In genomic region chr11:65653229-65654225, GRCh38 we compare ENCODE assay signal across 8 cellular contexts. TPM values are rescaled to one million over a fixed set of nuclear protein-coding genes. Genes with fewer than 3 reads are reported as not detected.
DNase-seq lines count a peak whose midpoint lies in the region; ATAC-seq, FAIRE-seq and TF ChIP-seq lines count a peak whose summit lies in the region.

No MANE protein-coding gene starts in this region.

- 72% methylated on average over 12 of the region's 12 CpGs for WGBS in HUES64
- 45% methylated on average over 12 of the region's 12 CpGs for whole genome bisulfite sequencing in K562 (ENCODE audit: insufficient coverage, low coverage, missing lambda C conversion rate)
- 30 to 60% methylated on average over 2 to 12 of the region's 12 CpGs for WGBS in transverse colon (ENCODE audit: low coverage in 1 of 2), 2 donors

- H3K4me2 ChIP-seq in K562 (ENCODE audit: insufficient read depth, low read length): peak overlapping the region; percentile 83

- POLR2A ChIA-PET in K562 (lab: Yijun Ruan, JAX): interaction anchor here (0.6 to 5.0 kb wide), 22 partner anchors 9 to 1137 kb away, joined by 3 to 56 read pairs (median 3); partner anchors contain the start of genes NEAT1, RELA, SIPA1 and ZNRD2

- no peak for TF ChIP-seq EP300 in K562 (IDR thresholded peaks at IDR 0.05; ENCODE audit: low read length)
- no peak for TF ChIP-seq EP300 in transverse colon (IDR thresholded peaks at IDR 0.05; ENCODE audit: low read depth)

- H2AFZ ChIP-seq in K562 (ENCODE audit: low read depth, low read length): peak overlapping the region; percentile 94

- H3K79me2 ChIP-seq in K562 (ENCODE audit: control insufficient read depth, insufficient read depth, low read length): no peaks in the 10 kb centered on the region

- no peaks in the 10 kb centered on the region for H3K9me1 ChIP-seq in K562 (ENCODE audit: control insufficient read depth, insufficient read depth, low read length)

- TF ChIP-seq CTCF in K562 (IDR thresholded peaks at IDR 0.05 in 2 of 3, conservative IDR thresholded peaks at IDR 0.05 in 1 of 3; ENCODE audit: insufficient read depth in 2 of 3, low read depth in 1 of 3, low read length in 3 of 3) (no peak), transverse colon (IDR thresholded peaks at IDR 0.05) (no peak)

- peak overlapping the region; percentile 68 for H3K4me3 ChIP-seq in HUES64 (ENCODE audit: low read length)
- H3K4me3 ChIP-seq in K562: peak overlapping the region; percentile 46
- peak overlapping the region in 3 of 4 donors; percentile 35 to 58 (median 41) for H3K4me3 ChIP-seq in transverse colon

- H3K27me3 ChIP-seq in HUES64 (ENCODE audit: insufficient read depth, low read length) (no peaks in the 10 kb centered on the region), K562 (ENCODE audit: control insufficient read depth in 2 of 2, insufficient read depth in 2 of 2, low read length in 2 of 2) (no peaks in the 10 kb centered on the region), transverse colon (no peaks in the 10 kb centered on the region)

- TSS peak; percentile 46 for BruUV-seq in K562 (replicated peaks; lab: Mats Ljungman, UMichigan)

- CTCF ChIA-PET in K562 (lab: Yijun Ruan, JAX; ENCODE audit: low intra/inter-chr PET ratio): no interaction called here

- no peak for FAIRE-seq in K562 (lab: Jason Lieb, UNC)

- intact Hi-C loops in K562 (cut with micrococcal nuclease) (loop anchor here (2.0 kb wide), 1 partner anchor 15 kb away; the partner anchor contains the start of gene SIPA1), transverse colon (cut with DNase I; ENCODE audit: low total_unique reads) (no loop called here)

- H3K9ac ChIP-seq in HUES64 (ENCODE audit: low read depth, low read length) (peak overlapping the region; percentile 90), K562 (ENCODE audit: insufficient read depth in 1 of 2, low read depth in 2 of 2, low read length in 2 of 2) (peak overlapping the region; percentile 74 to 95; a peak in 3 of 4 replicates)

- H4K20me1 ChIP-seq in K562 (replicated peaks; ENCODE audit: control insufficient read depth, insufficient read depth, low read length): 0 out of 2 replicates have a peak, but pooled peaks cover 8% of the 10 kb centered on the region

- H3K36me3 ChIP-seq in HUES64 (ENCODE audit: insufficient read depth, low read length) (peaks cover 50% of the 10 kb centered on the region), K562 (ENCODE audit: control insufficient read depth, insufficient read depth, low read length) (peaks cover 82% of the 10 kb centered on the region; the same call in 2 of the 3 replicates), transverse colon (peaks cover 0 to 34% (median 14%) of the 10 kb centered on the region in 4 donors)

- no peak for TF ChIP-seq RAD21 in K562 (CRISPR knock-in tag; conservative IDR thresholded peaks at IDR 0.05 in 1 of 2, IDR thresholded peaks at IDR 0.05 in 1 of 2)

- peak overlapping the region; percentile 99 for H3K27ac ChIP-seq in HUES64 (ENCODE audit: low read depth, low read length)
- H3K27ac ChIP-seq in K562 (ENCODE audit: extremely low read depth, low read depth, low read length): peak overlapping the region; percentile 92
- peak overlapping the region; percentile 91 to 99 (median 96) for H3K27ac ChIP-seq in transverse colon

- in situ Hi-C loops in K562 (cut with MboI): no loop called here
- in situ Hi-C loops in transverse colon (cut with MboI; ENCODE audit: low pct_ligation_motif_present in 1 of 4, low pct_unique_long_range_greater_than_20kb in 1 of 4, low sequenced_read_pairs in 3 of 4): no loop called here

- peaks cover 12% of the 10 kb centered on the region; the same call in 1 of the 2 replicates for H3K4me1 ChIP-seq in HUES64 (ENCODE audit: insufficient read depth, low read length)
- H3K4me1 ChIP-seq in K562 (replicated peaks in 1 of 2; ENCODE audit: control insufficient read depth in 2 of 2, insufficient read depth in 2 of 2, low read length in 2 of 2): peaks cover 29 to 55% of the 10 kb centered on the region in 2 experiments
- peaks cover 25 to 43% (median 32%) of the 10 kb centered on the region in 4 donors for H3K4me1 ChIP-seq in transverse colon

- peak; percentile 6; the same call in 2 of the 3 replicates for ATAC-seq in K562
- no peak for ATAC-seq in GM21515 (IDR thresholded peaks at IDR 0.05; ENCODE audit: unreplicated experiment)
- ATAC-seq in GM19324 (IDR thresholded peaks at IDR 0.05; ENCODE audit: low FRiP score, unreplicated experiment): no peak
- ATAC-seq in HG02885 (IDR thresholded peaks at IDR 0.05; ENCODE audit: poor library complexity, unreplicated experiment): no peak

- TF ChIP-seq POLR2A in K562 (conservative IDR thresholded peaks at IDR 0.05) (peak; percentile 68), transverse colon (IDR thresholded peaks at IDR 0.05) (peak; percentile 7)

- H3K9me3 ChIP-seq in HUES64 (ENCODE audit: insufficient read depth, low read depth, low read length) (no peaks in the 10 kb centered on the region), K562 (replicated peaks; ENCODE audit: control insufficient read depth, insufficient read depth, low read depth, low read length) (no peaks in the 10 kb centered on the region), transverse colon (no peaks in the 10 kb centered on the region)

- peak; percentile 15 for DNase-seq in D341Med (ENCODE audit: low spot score)
- DNase-seq in K562 (ENCODE audit: extremely low read depth in 1 of 4, low spot score in 3 of 4): no peak
- DNase-seq in medulla oblongata (ENCODE audit: extremely low spot score): peak; percentile 64
- DNase-seq in transverse colon: peak; percentile 69

RNA-seq across cellular contexts. Expression of gene RELA, which starts 9.2 kb away (rescaled TPM):
- polyA plus RNA-seq in HUES64 (2013, experiment 1 of 2): 21.3 TPM
- polyA plus RNA-seq in HUES64 (2013, experiment 2 of 2): 27.1 TPM
- total RNA-seq in K562 (2011; cell fraction: chromatin; rRNA removed; ENCODE audit: low replicate concordance): 79.5 and 201 TPM in 2 replicates
- total RNA-seq in K562 (2011; cell fraction: nucleolus; rRNA removed): 107 and 114 TPM in 2 replicates
- 101 and 117 TPM in 2 replicates for total RNA-seq in K562 (2011; cell fraction: nucleoplasm; rRNA removed)
- total RNA-seq in K562 (2014; rRNA removed) (33.4 and 37.6 TPM in 2 replicates), K562 (2014; rRNA removed; fragmentation: Illumina TruSeq; extraction: Trizol) (13.6 and 14.2 TPM in 2 replicates), K562 (2015; rRNA removed; fragmentation: Illumina TruSeq; extraction: Trizol) (20.6 and 21.0 TPM in 2 replicates), K562 (2021) (52.2 and 62.0 TPM in 2 replicates), transverse colon (10 to 100 TPM; 45.8 to 95.8 (median 58.4) TPM)
- polyA plus RNA-seq in K562 (2011; rRNA removed) (17.0 and 30.8 TPM in 2 replicates), K562 (2014; fragmentation: Illumina TruSeq; extraction: Trizol) (46.8 and 67.4 TPM in 2 replicates), K562 (2014; fragmentation: Nextera tagmentation; extraction: Ambion mirVana) (1 to 10 TPM; 6.0 to 6.4 TPM), K562 (2014; rRNA removed) (30.1 and 31.1 TPM in 2 replicates)
- 15.4 and 23.1 TPM in 2 replicates for polyA plus RNA-seq in K562 (2011; cell fraction: cytosol; rRNA removed)
- polyA plus RNA-seq in K562 (2011; cell fraction: nucleus; rRNA removed): 129 and 168 TPM in 2 replicates
- 45.8 and 53.1 TPM in 2 replicates for polyA plus RNA-seq in K562 (2012)
- 24.3 and 24.4 TPM in 2 replicates for polyA minus RNA-seq in K562 (2011; rRNA and poly(A)+ RNA removed)
- 25.8 and 34.8 TPM in 2 replicates for polyA minus RNA-seq in K562 (2011; cell fraction: cytosol; rRNA and poly(A)+ RNA removed)
- 58.0 and 73.5 TPM in 2 replicates for polyA minus RNA-seq in K562 (2011; cell fraction: nucleus; rRNA and poly(A)+ RNA removed)

RNA-seq across cellular contexts. Expression of gene SIPA1, which starts 15.6 kb away (rescaled TPM):
- 15.8 TPM for polyA plus RNA-seq in HUES64 (2013, experiment 1 of 2)
- 21.8 TPM for polyA plus RNA-seq in HUES64 (2013, experiment 2 of 2)
- total RNA-seq in K562 (2011; cell fraction: chromatin; rRNA removed; ENCODE audit: low replicate concordance): 26.8 and 126 TPM in 2 replicates
- total RNA-seq in K562 (2011; cell fraction: nucleolus; rRNA removed): 79.4 and 96.4 TPM in 2 replicates
- total RNA-seq in K562 (2011; cell fraction: nucleoplasm; rRNA removed): 35.7 and 43.0 TPM in 2 replicates
- total RNA-seq in K562 (2014; rRNA removed) (45.7 and 56.0 TPM in 2 replicates), K562 (2014; rRNA removed; fragmentation: Illumina TruSeq; extraction: Trizol) (12.4 and 14.2 TPM in 2 replicates), K562 (2015; rRNA removed; fragmentation: Illumina TruSeq; extraction: Trizol) (28.3 and 29.2 TPM in 2 replicates), K562 (2021) (83.1 and 85.8 TPM in 2 replicates), transverse colon (100 to 1,000 TPM in 1 of 4 donors, 10 to 100 TPM in 3; 22.4 to 174 (median 30.9) TPM)
- polyA plus RNA-seq in K562 (2011; rRNA removed) (16.8 and 31.3 TPM in 2 replicates), K562 (2014; fragmentation: Illumina TruSeq; extraction: Trizol) (15.5 and 30.0 TPM in 2 replicates), K562 (2014; fragmentation: Nextera tagmentation; extraction: Ambion mirVana) (1 to 10 TPM in 1 of 2 experiments, under 1 TPM in 1; 0.25 to 1.4 TPM), K562 (2014; rRNA removed) (34.7 and 37.2 TPM in 2 replicates)
- polyA plus RNA-seq in K562 (2011; cell fraction: cytosol; rRNA removed): 19.5 and 74.2 TPM in 2 replicates
- polyA plus RNA-seq in K562 (2011; cell fraction: nucleus; rRNA removed): 72.0 and 175 TPM in 2 replicates
- polyA plus RNA-seq in K562 (2012): 54.8 and 65.0 TPM in 2 replicates
- polyA minus RNA-seq in K562 (2011; rRNA and poly(A)+ RNA removed): 15.4 and 26.3 TPM in 2 replicates
- polyA minus RNA-seq in K562 (2011; cell fraction: cytosol; rRNA and poly(A)+ RNA removed): 43.1 and 44.1 TPM in 2 replicates
- 26.3 and 33.0 TPM in 2 replicates for polyA minus RNA-seq in K562 (2011; cell fraction: nucleus; rRNA and poly(A)+ RNA removed)

RNA-seq across cellular contexts. Expression of gene PCNX3, which starts 38.0 kb away (rescaled TPM):
- 21.2 TPM for polyA plus RNA-seq in HUES64 (2013, experiment 1 of 2)
- 20.7 TPM for polyA plus RNA-seq in HUES64 (2013, experiment 2 of 2)
- total RNA-seq in K562 (2011; cell fraction: chromatin; rRNA removed; ENCODE audit: low replicate concordance): 75.0 and 267 TPM in 2 replicates
- total RNA-seq in K562 (2011; cell fraction: nucleolus; rRNA removed): 170 and 187 TPM in 2 replicates
- 110 and 119 TPM in 2 replicates for total RNA-seq in K562 (2011; cell fraction: nucleoplasm; rRNA removed)
- 21.3 and 24.3 TPM in 2 replicates for total RNA-seq in K562 (2014; rRNA removed)
- total RNA-seq in K562 (2014; rRNA removed; fragmentation: Illumina TruSeq; extraction: Trizol): 2.5 and 4.3 TPM in 2 replicates
- 13.9 and 14.1 TPM in 2 replicates for total RNA-seq in K562 (2015; rRNA removed; fragmentation: Illumina TruSeq; extraction: Trizol)
- 40.0 and 47.8 TPM in 2 replicates for total RNA-seq in K562 (2021)
- polyA plus RNA-seq in K562 (2011; rRNA removed): 9.2 and 19.0 TPM in 2 replicates
- 17.7 and 33.4 TPM in 2 replicates for polyA plus RNA-seq in K562 (2011; cell fraction: cytosol; rRNA removed)
- 87.8 and 157 TPM in 2 replicates for polyA plus RNA-seq in K562 (2011; cell fraction: nucleus; rRNA removed)
- 25.3 and 40.1 TPM in 2 replicates for polyA plus RNA-seq in K562 (2012)
- polyA plus RNA-seq in K562 (2014; fragmentation: Illumina TruSeq; extraction: Trizol): 12.8 and 28.6 TPM in 2 replicates
- polyA plus RNA-seq in K562 (2014; fragmentation: Nextera tagmentation; extraction: Ambion mirVana): under 1 TPM; 0.11 to 0.29 TPM
- polyA plus RNA-seq in K562 (2014; rRNA removed): 30.1 and 32.8 TPM in 2 replicates
- 8.4 and 10.6 TPM in 2 replicates for polyA minus RNA-seq in K562 (2011; rRNA and poly(A)+ RNA removed)
- 25.9 and 35.1 TPM in 2 replicates for polyA minus RNA-seq in K562 (2011; cell fraction: cytosol; rRNA and poly(A)+ RNA removed)
- 43.0 and 43.9 TPM in 2 replicates for polyA minus RNA-seq in K562 (2011; cell fraction: nucleus; rRNA and poly(A)+ RNA removed)
- total RNA-seq in transverse colon: 10 to 100 TPM; 56.4 to 89.0 (median 62.4) TPM

RNA-seq across cellular contexts. Expression of gene MAP3K11, which starts 39.5 kb away (rescaled TPM):
- polyA plus RNA-seq in HUES64 (2013, experiment 1 of 2): 27.1 TPM
- 31.1 TPM for polyA plus RNA-seq in HUES64 (2013, experiment 2 of 2)
- 60.6 and 168 TPM in 2 replicates for total RNA-seq in K562 (2011; cell fraction: chromatin; rRNA removed; ENCODE audit: low replicate concordance)
- 72.6 and 83.4 TPM in 2 replicates for total RNA-seq in K562 (2011; cell fraction: nucleolus; rRNA removed)
- total RNA-seq in K562 (2011; cell fraction: nucleoplasm; rRNA removed): 51.5 and 63.5 TPM in 2 replicates
- total RNA-seq in K562 (2014; rRNA removed) (28.7 and 39.9 TPM in 2 replicates), K562 (2014; rRNA removed; fragmentation: Illumina TruSeq; extraction: Trizol) (5.4 and 9.0 TPM in 2 replicates), K562 (2015; rRNA removed; fragmentation: Illumina TruSeq; extraction: Trizol) (18.2 and 20.5 TPM in 2 replicates), K562 (2021) (42.7 and 47.7 TPM in 2 replicates), transverse colon (100 to 1,000 TPM in 2 of 4 donors, 10 to 100 TPM in 2; 82.3 to 211 (median 94.8) TPM)
- polyA plus RNA-seq in K562 (2011; rRNA removed) (13.1 and 18.0 TPM in 2 replicates), K562 (2014; fragmentation: Illumina TruSeq; extraction: Trizol) (12.2 and 23.0 TPM in 2 replicates), K562 (2014; fragmentation: Nextera tagmentation; extraction: Ambion mirVana) (1 to 10 TPM in 1 of 2 experiments, under 1 TPM in 1; 0.77 to 1.6 TPM), K562 (2014; rRNA removed) (25.0 and 31.6 TPM in 2 replicates)
- polyA plus RNA-seq in K562 (2011; cell fraction: cytosol; rRNA removed): 19.3 and 52.1 TPM in 2 replicates
- polyA plus RNA-seq in K562 (2011; cell fraction: nucleus; rRNA removed): 31.1 and 52.1 TPM in 2 replicates
- 35.9 and 37.4 TPM in 2 replicates for polyA plus RNA-seq in K562 (2012)
- polyA minus RNA-seq in K562 (2011; rRNA and poly(A)+ RNA removed): 14.7 TPM in 2 replicates
- 23.4 and 26.2 TPM in 2 replicates for polyA minus RNA-seq in K562 (2011; cell fraction: cytosol; rRNA and poly(A)+ RNA removed)
- polyA minus RNA-seq in K562 (2011; cell fraction: nucleus; rRNA and poly(A)+ RNA removed): 24.2 and 31.1 TPM in 2 replicates

RNA-seq across cellular contexts. Expression of gene KCNK7, which starts 57.9 kb away (rescaled TPM):
- 0.60 TPM for polyA plus RNA-seq in HUES64 (2013, experiment 1 of 2)
- 0.32 TPM for polyA plus RNA-seq in HUES64 (2013, experiment 2 of 2)
- total RNA-seq in K562 (2011; cell fraction: chromatin; rRNA removed; ENCODE audit: low replicate concordance): 0.33 and 1.00 TPM in 2 replicates
- total RNA-seq in K562 (2011; cell fraction: nucleolus; rRNA removed): 0.26 TPM in 1 of 2 replicates, not detected in the other
- 0.29 TPM in 1 of 2 replicates, not detected in the other for total RNA-seq in K562 (2011; cell fraction: nucleoplasm; rRNA removed)
- total RNA-seq in K562 (2014; rRNA removed) (not detected in 2 replicates), K562 (2014; rRNA removed; fragmentation: Illumina TruSeq; extraction: Trizol) (not detected in 2 replicates), K562 (2015; rRNA removed; fragmentation: Illumina TruSeq; extraction: Trizol) (not detected in 2 replicates), K562 (2021) (0.40 TPM in 1 of 2 replicates, not detected in the other), transverse colon (1 to 10 TPM in 1 of 4 donors, under 1 TPM in 1, not detected in 2; 0.27 to 1.6 TPM)
- polyA plus RNA-seq in K562 (2011; rRNA removed) (not detected in 2 replicates), K562 (2014; fragmentation: Illumina TruSeq; extraction: Trizol) (not detected in 2 replicates), K562 (2014; fragmentation: Nextera tagmentation; extraction: Ambion mirVana) (not detected), K562 (2014; rRNA removed) (0.07 TPM in 1 of 2 replicates, not detected in the other)
- 0.28 TPM in 1 of 2 replicates, not detected in the other for polyA plus RNA-seq in K562 (2011; cell fraction: cytosol; rRNA removed)
- polyA plus RNA-seq in K562 (2011; cell fraction: nucleus; rRNA removed): not detected in 2 replicates
- polyA plus RNA-seq in K562 (2012): 0.39 and 0.58 TPM in 2 replicates
- polyA minus RNA-seq in K562 (2011; rRNA and poly(A)+ RNA removed): not detected in 2 replicates
- polyA minus RNA-seq in K562 (2011; cell fraction: cytosol; rRNA and poly(A)+ RNA removed): not detected in 2 replicates
- polyA minus RNA-seq in K562 (2011; cell fraction: nucleus; rRNA and poly(A)+ RNA removed): 0.27 TPM in 1 of 2 replicates, not detected in the other

Comparison
In these comparisons a context has a peak if more than half of its experiments do, and no peak if none do; other contexts are left out.
1. DNase-seq: peak in D341Med (single experiment), medulla oblongata (single experiment) and transverse colon (single experiment); none in K562 (0 of 4).
2. Peak in every context shown above with its lines, with median percentiles within 50 percentile points of each other: H3K27ac ChIP-seq and H3K4me3 ChIP-seq.